30 cellular contexts compared by ENCODE assay signal in genomic region chr6:101537917-101538316, GRCh38.
DNase-seq lines count a peak whose midpoint lies in the region; ATAC-seq and TF ChIP-seq lines count a peak whose summit lies in the region.
"Had no signal": no experiment of that assay in that cellular context is flagged by ENCODE, and none has a peak within 500 bp of the region (broad histone marks: within the 10 kb centered on the region; RNA-seq: fewer than 3 reads in every experiment).

No MANE protein-coding gene starts in this region.

- TF ChIP-seq CTCF in choroid plexus epithelial cell (conservative IDR thresholded peaks at IDR 0.05; ENCODE audit: low read depth, low read length) (no peak), natural killer cell (IDR thresholded peaks at IDR 0.05) (no peak)

- no peaks in the 10 kb centered on the region for H3K36me3 Mint-ChIP-seq in activated T-cell treated with anti-CD3 and anti-CD28 coated beads, Interleukin-2, amount 50 U/mL, for 4 hours (ENCODE audit: insufficient read depth)
- no peaks in the 10 kb centered on the region for H3K36me3 Mint-ChIP-seq in natural killer cell
- H3K36me3 Mint-ChIP-seq: activated naive CD4-positive, alpha-beta T cell treated with anti-CD3 and anti-CD28 coated beads, Interleukin-2, amount 50 U/mL, for 72 hours; naive thymus-derived CD8-positive, alpha-beta T cell had no signal

- H3K4me3 ChIP-seq in choroid plexus epithelial cell (ENCODE audit: low read depth, low read length) = no peak overlapping the region
- H3K4me3 ChIP-seq: A549, cardiac muscle cell, esophagus squamous epithelium, K562, SJSA1, thoracic aorta, uterus had no signal

- no peak for ATAC-seq in activated T-cell treated with anti-CD3 and anti-CD28 coated beads, Interleukin-2, amount 50 U/mL, for 4 hours
- ATAC-seq in natural killer cell = no peak
- no peak for ATAC-seq in HG02852 (IDR thresholded peaks at IDR 0.05; ENCODE audit: unreplicated experiment)
- ATAC-seq: A549; activated CD8-positive, alpha-beta T cell treated with anti-CD3 and anti-CD28 coated beads for 36 hours; activated naive CD4-positive, alpha-beta T cell treated with anti-CD3 and anti-CD28 coated beads, Interleukin-2, amount 50 U/mL, for 72 hours; K562; naive thymus-derived CD8-positive, alpha-beta T cell; stimulated activated naive CD8-positive, alpha-beta T cell treated with anti-CD3 and anti-CD28 coated beads, Interleukin-15, Interleukin-2, amounts not matched to agents 100 U/mL and 50 U/mL, for 24 hours; T-helper 17 cell had no signal

- H3K9me3 Mint-ChIP-seq in activated T-cell treated with anti-CD3 and anti-CD28 coated beads, Interleukin-2, amount 50 U/mL, for 4 hours = no peaks in the 10 kb centered on the region
- H3K9me3 Mint-ChIP-seq in natural killer cell = peaks cover 8 to 10% of the 10 kb centered on the region in 2 donors
- H3K9me3 Mint-ChIP-seq: activated T-helper 2 cell treated with anti-CD3 and anti-CD28 coated beads, Interferon-gamma antibody, Interleukin-2, Interleukin-4, amounts not matched to agents 10 μg/mL and 5 μg/mL and 100 μg/mL, durations not matched to agents 14 hours and 24 hours and 36 hours had no signal

- no peak overlapping the region for H3K27ac Mint-ChIP-seq in natural killer cell
- H3K27ac Mint-ChIP-seq: activated CD8-positive, alpha-beta T cell treated with anti-CD3 and anti-CD28 coated beads for 36 hours; activated naive CD4-positive, alpha-beta T cell treated with anti-CD3 and anti-CD28 coated beads, Interleukin-2, amount 50 U/mL, for 72 hours; activated T-helper 2 cell treated with anti-CD3 and anti-CD28 coated beads, Interferon-gamma antibody, Interleukin-2, Interleukin-4, amounts not matched to agents 10 μg/mL and 5 μg/mL and 100 μg/mL, durations not matched to agents 14 hours and 24 hours and 36 hours; B cell; naive thymus-derived CD8-positive, alpha-beta T cell; T-helper 17 cell had no signal

- H3K27me3 Mint-ChIP-seq in activated T-cell treated with anti-CD3 and anti-CD28 coated beads, Interleukin-2, amount 50 U/mL, for 4 hours (ENCODE audit: low read depth) = no peaks in the 10 kb centered on the region
- no peaks in the 10 kb centered on the region for H3K27me3 Mint-ChIP-seq in natural killer cell (ENCODE audit: low read depth in 2 of 2)
- H3K27me3 Mint-ChIP-seq: activated CD8-positive, alpha-beta T cell treated with anti-CD3 and anti-CD28 coated beads for 36 hours; B cell; naive thymus-derived CD8-positive, alpha-beta T cell; T-helper 17 cell had no signal

- no peaks in the 10 kb centered on the region for H3K4me1 Mint-ChIP-seq in activated T-cell treated with anti-CD3 and anti-CD28 coated beads, Interleukin-2, amount 50 U/mL, for 4 hours (ENCODE audit: low read depth)
- H3K4me1 Mint-ChIP-seq in natural killer cell = no peaks in the 10 kb centered on the region
- H3K4me1 Mint-ChIP-seq: B cell; naive thymus-derived CD8-positive, alpha-beta T cell; T-helper 17 cell had no signal

- intact Hi-C loops in natural killer cell (cut with micrococcal nuclease) = no loop called here

- DNase-seq in SIG-M5 treated with dmso at 0.1 percent for 504 hours (lab: John Stamatoyannopoulos, UW; ENCODE audit: unreplicated experiment) (peak; percentile 31), SIG-M5 (lab: John Stamatoyannopoulos, UW) (no peak), NAMALWA (ENCODE audit: low spot score) (peak; percentile 23), choroid plexus epithelial cell (ENCODE audit: low read depth) (peak; percentile 16), natural killer cell (no peak)
- no peak for DNase-seq in activated T-cell treated with anti-CD3 and anti-CD28 coated beads, Interleukin-2, amount 50 U/mL, for 4 hours
- no peak for DNase-seq in activated CD4-positive, CD25-positive, alpha-beta regulatory T cell treated with anti-CD3 and anti-CD28 coated beads, Interleukin-2, amount 50 U/mL, for 72 hours
- DNase-seq: activated CD8-positive, alpha-beta T cell treated with anti-CD3 and anti-CD28 coated beads for 36 hours; aorta; cortex of kidney; DMS153; esophagus squamous epithelium; islet precursor cell; midbrain; naive thymus-derived CD8-positive, alpha-beta T cell; NCI-H146; NCI-H2107; occipital lobe; stimulated activated naive CD8-positive, alpha-beta T cell treated with anti-CD3 and anti-CD28 coated beads, Interleukin-15, Interleukin-2, amounts not matched to agents 100 U/mL and 50 U/mL, for 24 hours; T-helper 17 cell; uterus had no signal

- H3K4me3 Mint-ChIP-seq in activated T-cell treated with anti-CD3 and anti-CD28 coated beads, Interleukin-2, amount 50 U/mL, for 4 hours = no peak overlapping the region
- no peak overlapping the region for H3K4me3 Mint-ChIP-seq in natural killer cell
- H3K4me3 Mint-ChIP-seq: activated CD8-positive, alpha-beta T cell treated with anti-CD3 and anti-CD28 coated beads for 36 hours; B cell; naive thymus-derived CD8-positive, alpha-beta T cell; T-helper 17 cell had no signal

Comparison
In these comparisons a context has a peak if more than half of its experiments do, and no peak if none do; other contexts are left out.
1. DNase-seq: peak in SIG-M5 treated with dmso at 0.1 percent for 504 hours (single experiment), NAMALWA (single experiment) and choroid plexus epithelial cell (single experiment); none in SIG-M5 (single experiment), activated T-cell treated with anti-CD3 and anti-CD28 coated beads, Interleukin-2, amount 50 U/mL, for 4 hours (single experiment), natural killer cell (single experiment) and activated CD4-positive, CD25-positive, alpha-beta regulatory T cell treated with anti-CD3 and anti-CD28 coated beads, Interleukin-2, amount 50 U/mL, for 72 hours (single experiment).